14 cellular contexts compared by ENCODE assay signal in the genomic region with DNA sequence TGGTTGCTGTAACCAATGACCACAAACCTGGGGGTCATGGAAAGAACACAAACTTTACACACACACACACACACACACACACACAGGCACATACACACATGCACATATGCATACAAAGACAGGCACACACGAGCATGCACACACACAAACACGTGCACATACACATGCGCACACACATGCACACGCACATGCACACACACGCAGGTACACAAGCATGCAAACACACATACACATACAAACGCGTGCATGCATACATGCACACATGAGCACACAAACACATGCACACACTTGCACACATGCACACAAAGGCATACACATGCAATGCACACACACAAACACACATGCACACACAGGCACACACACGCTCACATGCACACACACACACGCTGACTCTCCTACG. TPM values are rescaled to one million over a fixed set of nuclear protein-coding genes. Genes with fewer than 3 reads are reported as not detected.
DNase-seq lines count a peak whose midpoint lies in the region; ATAC-seq and TF ChIP-seq lines count a peak whose summit lies in the region.
"Had no signal": no experiment of that assay in that cellular context is flagged by ENCODE, and none has a peak within 500 bp of the region (broad histone marks: within the 10 kb centered on the region; RNA-seq: fewer than 3 reads in every experiment).

No MANE protein-coding gene starts in this region.

- no peaks in the 10 kb centered on the region for H3K9me3 Mint-ChIP-seq in natural killer cell treated with Interleukin-12 subunit alpha and Interleukin-12 subunit beta and Interleukin-15 and Interleukin-18, amount 100 ng/mL, for 72 hours
- no peaks in the 10 kb centered on the region for H3K9me3 Mint-ChIP-seq in natural killer cell
- H3K9me3 Mint-ChIP-seq in central memory CD8-positive, alpha-beta T cell, result no peaks in the 10 kb centered on the region

- no peaks in the 10 kb centered on the region for H3F3A ChIP-seq in smooth muscle cell (ENCODE audit: low read depth)

- H3K4me3 Mint-ChIP-seq in natural killer cell treated with Interleukin-12 subunit alpha and Interleukin-12 subunit beta and Interleukin-15 and Interleukin-18, amount 100 ng/mL, for 72 hours, result no peak overlapping the region
- no peak overlapping the region for H3K4me3 Mint-ChIP-seq in natural killer cell
- no peak overlapping the region for H3K4me3 Mint-ChIP-seq in central memory CD8-positive, alpha-beta T cell
- H3K4me3 Mint-ChIP-seq: B cell had no signal

- TF ChIP-seq CTCF in natural killer cell (IDR thresholded peaks at IDR 0.05) (no peak), smooth muscle cell (IDR thresholded peaks at IDR 0.05; ENCODE audit: borderline replicate concordance, insufficient read depth, poor library complexity, severe bottlenecking) (no peak)

- peaks cover 5% of the 10 kb centered on the region for H3K27me3 ChIP-seq in smooth muscle cell (ENCODE audit: low read depth)

- peaks cover 15 to 25% of the 10 kb centered on the region in 2 donors for H3K27me3 Mint-ChIP-seq in natural killer cell treated with Interleukin-12 subunit alpha and Interleukin-12 subunit beta and Interleukin-15 and Interleukin-18, amount 100 ng/mL, for 72 hours
- peaks cover 43 to 74% of the 10 kb centered on the region in 2 donors for H3K27me3 Mint-ChIP-seq in natural killer cell (ENCODE audit: low read depth in 2 of 2)
- H3K27me3 Mint-ChIP-seq in central memory CD8-positive, alpha-beta T cell, result no peaks in the 10 kb centered on the region

- no peak overlapping the region for H2AFZ ChIP-seq in smooth muscle cell (ENCODE audit: low read depth)

- no peak for DNase-seq in natural killer cell treated with Interleukin-12 subunit alpha and Interleukin-12 subunit beta and Interleukin-15 and Interleukin-18, amount 100 ng/mL, for 72 hours (ENCODE audit: low spot score)
- DNase-seq in natural killer cell (no peak), HUDEP-2 (lab: John Stamatoyannopoulos, UW; ENCODE audit: unreplicated experiment in 76 of 76) (no peak), smooth muscle cell (lab: John Stamatoyannopoulos, UW; ENCODE audit: unreplicated experiment) (no peak), GF-D8 (lab: John Stamatoyannopoulos, UW) (no peak)
- DNase-seq in central memory CD8-positive, alpha-beta T cell (ENCODE audit: low spot score in 2 of 2), result no peak
- DNase-seq: DMS 273 treated with DMSO at 0.1 percent for 48 hours, NCI-H1436 treated with DMSO at 0.1 percent for 48 hours, NCI-H2081, NCI-H524, OCI-M1, RPMI8226 had no signal

- no peak overlapping the region for H3K4me3 ChIP-seq in smooth muscle cell

- H3K27ac ChIP-seq in KOPT-K1 (ENCODE audit: low read depth, low read length, poor library complexity, severe bottlenecking), result peak overlapping the region; percentile 69
- H3K27ac ChIP-seq in smooth muscle cell (ENCODE audit: low read depth), result no peak overlapping the region

- peaks cover 6 to 7% of the 10 kb centered on the region in 2 donors for H3K4me1 Mint-ChIP-seq in natural killer cell treated with Interleukin-12 subunit alpha and Interleukin-12 subunit beta and Interleukin-15 and Interleukin-18, amount 100 ng/mL, for 72 hours (ENCODE audit: low read depth in 2 of 2)
- H3K4me1 Mint-ChIP-seq in natural killer cell, result peaks cover 0 to 12% of the 10 kb centered on the region in 2 donors
- H3K4me1 Mint-ChIP-seq in central memory CD8-positive, alpha-beta T cell, result peaks cover 47% of the 10 kb centered on the region

- no peaks in the 10 kb centered on the region for H4K20me1 ChIP-seq in smooth muscle cell (ENCODE audit: low read depth)

- peaks cover 54% of the 10 kb centered on the region for H3K36me3 ChIP-seq in KOPT-K1 (ENCODE audit: insufficient read depth, low read length)
- H3K36me3 ChIP-seq in smooth muscle cell (ENCODE audit: low read depth), result no peaks in the 10 kb centered on the region

- no peaks in the 10 kb centered on the region for H3K4me1 ChIP-seq in smooth muscle cell (ENCODE audit: low read depth)

- H3K27ac Mint-ChIP-seq in natural killer cell treated with Interleukin-12 subunit alpha and Interleukin-12 subunit beta and Interleukin-15 and Interleukin-18, amount 100 ng/mL, for 72 hours, result peak overlapping the region; percentile 7 to 11
- no peak overlapping the region for H3K27ac Mint-ChIP-seq in natural killer cell
- peak overlapping the region; percentile 86 for H3K27ac Mint-ChIP-seq in central memory CD8-positive, alpha-beta T cell (ENCODE audit: low read depth)
- H3K27ac Mint-ChIP-seq: B cell had no signal

- 96% methylated on average over 10 of the region's 10 CpGs for WGBS in smooth muscle cell (ENCODE audit: low lambda C conversion rate)

- no peak overlapping the region for H3K4me2 ChIP-seq in smooth muscle cell

- H3K36me3 Mint-ChIP-seq in natural killer cell treated with Interleukin-12 subunit alpha and Interleukin-12 subunit beta and Interleukin-15 and Interleukin-18, amount 100 ng/mL, for 72 hours, result no peaks in the 10 kb centered on the region
- no peaks in the 10 kb centered on the region for H3K36me3 Mint-ChIP-seq in natural killer cell
- peaks cover 19% of the 10 kb centered on the region for H3K36me3 Mint-ChIP-seq in central memory CD8-positive, alpha-beta T cell (ENCODE audit: insufficient read depth)

- no peak for ATAC-seq in natural killer cell treated with Interleukin-12 subunit alpha and Interleukin-12 subunit beta and Interleukin-15 and Interleukin-18, amount 100 ng/mL, for 72 hours
- no peak for ATAC-seq in natural killer cell
- no peak for ATAC-seq in central memory CD8-positive, alpha-beta T cell (replicated peaks; ENCODE audit: extremely low read depth, poor library complexity, severe bottlenecking)

- no peak overlapping the region for H3K9ac ChIP-seq in smooth muscle cell (ENCODE audit: low read depth)

- intact Hi-C loops in natural killer cell (cut with micrococcal nuclease), result no loop called here

- H3K79me2 ChIP-seq in smooth muscle cell (ENCODE audit: low read depth), result no peaks in the 10 kb centered on the region

- H3K9me3 ChIP-seq in KOPT-K1 (ENCODE audit: insufficient read depth, low read length, poor library complexity, severe bottlenecking) (no peaks in the 10 kb centered on the region), smooth muscle cell (replicated peaks; ENCODE audit: low read depth) (no peaks in the 10 kb centered on the region)

RNA-seq across cellular contexts. Expression of gene UBASH3A, which starts 44.0 kb away (rescaled TPM):
- 1 to 10 TPM; 1.7 to 9.2 TPM for total RNA-seq in natural killer cell treated with Interleukin-12 subunit alpha and Interleukin-12 subunit beta and Interleukin-15 and Interleukin-18, amount 100 ng/mL, for 72 hours
- total RNA-seq in natural killer cell, result 1 to 10 TPM in 2 of 3 donors, under 1 TPM in 1; 0.66 to 5.0 (median 2.0) TPM
- total RNA-seq in smooth muscle cell, result not detected in 2 replicates
- 0.22 TPM in 1 of 2 replicates, not detected in the other for polyA plus RNA-seq in smooth muscle cell

RNA-seq across cellular contexts. Expression of gene RSPH1, which starts 48.3 kb away (rescaled TPM):
- total RNA-seq in natural killer cell treated with Interleukin-12 subunit alpha and Interleukin-12 subunit beta and Interleukin-15 and Interleukin-18, amount 100 ng/mL, for 72 hours, result under 1 TPM in 1 of 2 donors, not detected in 1; 0.25 TPM
- total RNA-seq in natural killer cell, result under 1 TPM in 1 of 3 donors, not detected in 2; 0.16 TPM
- 0.13 TPM in 1 of 2 replicates, not detected in the other for total RNA-seq in smooth muscle cell
- 0.16 TPM in 1 of 2 replicates, not detected in the other for polyA plus RNA-seq in smooth muscle cell

RNA-seq across cellular contexts. Expression of gene TMPRSS3, which starts 51.9 kb away (rescaled TPM):
- total RNA-seq in natural killer cell treated with Interleukin-12 subunit alpha and Interleukin-12 subunit beta and Interleukin-15 and Interleukin-18, amount 100 ng/mL, for 72 hours, result 1 to 10 TPM in 1 of 2 donors, under 1 TPM in 1; 0.19 to 8.4 TPM
- total RNA-seq in natural killer cell (under 1 TPM in 1 of 3 donors, not detected in 2; 0.25 TPM), smooth muscle cell (0.09 TPM in 1 of 2 replicates, not detected in the other)
- polyA plus RNA-seq in smooth muscle cell, result not detected in 2 replicates

Comparison
In these comparisons a context has a peak if more than half of its experiments do, and no peak if none do; other contexts are left out.
1. H3K27ac Mint-ChIP-seq: peak in natural killer cell treated with Interleukin-12 subunit alpha and Interleukin-12 subunit beta and Interleukin-15 and Interleukin-18, amount 100 ng/mL, for 72 hours (2 of 2) and central memory CD8-positive, alpha-beta T cell (single experiment); none in natural killer cell (0 of 2).